27 cellular contexts compared by ENCODE assay signal in the genomic region with DNA sequence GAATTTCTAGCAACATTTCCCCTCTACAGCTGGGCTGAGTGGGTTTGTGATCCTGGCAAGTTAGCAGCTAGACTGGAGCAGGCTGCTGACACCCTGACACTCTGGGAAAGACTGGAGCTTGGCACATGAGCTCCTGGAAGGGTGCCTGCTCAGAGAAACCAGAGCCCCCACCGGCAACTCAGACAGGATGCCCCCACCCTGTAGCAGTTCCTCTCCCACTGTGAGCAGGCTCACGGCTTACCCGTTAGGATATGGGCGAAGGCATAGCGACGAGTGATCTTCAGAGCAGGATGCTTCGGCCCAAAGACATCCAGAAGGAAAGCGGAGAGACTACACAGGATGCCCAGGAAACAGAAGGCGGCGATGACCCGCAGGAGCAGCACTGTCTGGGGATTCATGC. TPM values are rescaled to one million over a fixed set of nuclear protein-coding genes. Genes with fewer than 3 reads are reported as not detected.
DNase-seq lines count a peak whose midpoint lies in the region; ATAC-seq and TF ChIP-seq lines count a peak whose summit lies in the region.
"Had no signal": no experiment of that assay in that cellular context is flagged by ENCODE, and none has a peak within 500 bp of the region (broad histone marks: within the 10 kb centered on the region; RNA-seq: fewer than 3 reads in every experiment).

No MANE protein-coding gene starts in this region.

- DNase-seq in activated CD4-positive, alpha-beta T cell treated with anti-CD3 and anti-CD28 coated beads for 36 hours, result no peak
- DNase-seq in activated CD4-positive, alpha-beta T cell treated with anti-CD3 and anti-CD28 coated beads, Interleukin-2, amount 50 U/mL, for 48 hours, result no peak
- DNase-seq in left lobe of liver (ENCODE audit: low spot score), result no peak
- no peak for DNase-seq in spleen
- no peak for DNase-seq in T-helper 9 cell
- DNase-seq in DMS153 (lab: John Stamatoyannopoulos, UW), result no peak
- DNase-seq: activated CD4-positive, CD25-positive, alpha-beta regulatory T cell; activated CD8-positive, alpha-beta T cell treated with anti-CD3 and anti-CD28 coated beads for 36 hours; activated T-cell treated with anti-CD3 and anti-CD28 coated beads, Interleukin-2, amount 50 U/mL, for 4 hours; Calu3; HCEC 1CT; hippocampal formation; Karpas-422; NCI-H1092; NCI-H2029 treated with DMSO at 0.1 percent for 48 hours; NCI-H446 treated with DMSO at 0.1 percent for 48 hours; nephron progenitor cell; NK-92 treated with Interleukin-12 subunit alpha and Interleukin-12 subunit beta, amount 100 ng/mL, for 24 hours; Peyer's patch had no signal

- POLR2A ChIA-PET in activated CD4-positive, alpha-beta T cell treated with anti-CD3 and anti-CD28 coated beads for 36 hours (lab: Charles Lee), result no interaction called here

- no peaks in the 10 kb centered on the region for H3K27me3 ChIP-seq in spleen (replicated peaks in 1 of 7)
- H3K27me3 ChIP-seq: body of pancreas, Peyer's patch had no signal

- CTCF ChIA-PET in activated CD4-positive, alpha-beta T cell treated with anti-CD3 and anti-CD28 coated beads for 36 hours (lab: Charles Lee), result interaction anchor here (0.9 to 2.8 kb wide), 2 partner anchors 10 to 20 kb away, joined by 3 to 12 read pairs; no protein-coding TSS in a partner anchor

- H3K4me3 ChIP-seq in spleen, result peak overlapping the region in 1 of 8 donors; percentile 3
- H3K4me3 ChIP-seq: body of pancreas, coronary artery, Peyer's patch had no signal

- intact Hi-C loops in activated CD4-positive, alpha-beta T cell treated with anti-CD3 and anti-CD28 coated beads for 36 hours (cut with DNase I, micrococcal nuclease), result no loop called here
- intact Hi-C loops in dendritic cell treated with granulocyte-macrophage colony-stimulating factor and Interleukin-4, amounts not matched to agents 40 ng/mL and 50 ng/mL, for 4 days (cut with micrococcal nuclease), result no loop called here
- intact Hi-C loops in spleen (cut with DNase I; ENCODE audit: low total_unique reads), result no loop called here

- 27 to 54% (median 41%) methylated on average over 10 to 11 of the region's 11 CpGs for WGBS in spleen, 5 donors

- H3K9me3 ChIP-seq in spleen, result no peaks in the 10 kb centered on the region
- H3K9me3 ChIP-seq: body of pancreas, Peyer's patch had no signal

- H3K27ac Mint-ChIP-seq in activated CD4-positive, alpha-beta T cell treated with anti-CD3 and anti-CD28 coated beads for 36 hours, result peak overlapping the region; percentile 29
- peak overlapping the region; percentile 99 for H3K27ac Mint-ChIP-seq in dendritic cell treated with granulocyte-macrophage colony-stimulating factor and Interleukin-4, amounts not matched to agents 40 ng/mL and 50 ng/mL, for 4 days
- H3K27ac Mint-ChIP-seq: nephron progenitor cell; progenitor cell of endocrine pancreas; T-helper 2 cell treated with Interferon-gamma antibody and Interleukin-4, amounts not matched to agents 5 μg/mL and 100 μg/mL, for 36 hours had no signal

- peak overlapping the region; percentile 48 to 99 (median 90) for H3K27ac ChIP-seq in spleen
- H3K27ac ChIP-seq: 22Rv1, body of pancreas had no signal

- H3K36me3 ChIP-seq in spleen, result peaks cover 2 to 87% (median 52%) of the 10 kb centered on the region in 6 donors

- peaks cover 31% of the 10 kb centered on the region for H3K36me3 Mint-ChIP-seq in activated CD4-positive, alpha-beta T cell treated with anti-CD3 and anti-CD28 coated beads for 36 hours (ENCODE audit: low read depth)
- H3K36me3 Mint-ChIP-seq in dendritic cell treated with granulocyte-macrophage colony-stimulating factor and Interleukin-4, amounts not matched to agents 40 ng/mL and 50 ng/mL, for 4 days (ENCODE audit: low read depth), result peaks cover 89% of the 10 kb centered on the region

- peaks cover 63 to 100% (median 92%) of the 10 kb centered on the region in 6 donors for H3K4me1 ChIP-seq in spleen

- no peak for TF ChIP-seq CTCF in spleen (IDR thresholded peaks at IDR 0.05 in 8 of 11, conservative IDR thresholded peaks at IDR 0.05 in 3 of 11)

- no peak overlapping the region for H3K4me3 Mint-ChIP-seq in activated CD4-positive, alpha-beta T cell treated with anti-CD3 and anti-CD28 coated beads for 36 hours
- H3K4me3 Mint-ChIP-seq in dendritic cell treated with granulocyte-macrophage colony-stimulating factor and Interleukin-4, amounts not matched to agents 40 ng/mL and 50 ng/mL, for 4 days, result no peak overlapping the region
- H3K4me3 Mint-ChIP-seq: activated CD8-positive, alpha-beta T cell treated with anti-CD3 and anti-CD28 coated beads for 36 hours; activated T-cell treated with anti-CD3 and anti-CD28 coated beads, Interleukin-2, amount 50 U/mL, for 4 hours; nephron progenitor cell; T-helper 2 cell treated with Interferon-gamma antibody and Interleukin-4, amounts not matched to agents 5 μg/mL and 100 μg/mL, for 36 hours had no signal

- TF ChIP-seq POLR2A in spleen (IDR thresholded peaks at IDR 0.05), result no peak

- no peak for ATAC-seq in activated CD4-positive, alpha-beta T cell treated with anti-CD3 and anti-CD28 coated beads for 36 hours
- ATAC-seq in left lobe of liver (peak; percentile 20), HG02970 (IDR thresholded peaks at IDR 0.05; ENCODE audit: low FRiP score, unreplicated experiment) (no peak)
- ATAC-seq: activated CD8-positive, alpha-beta T cell treated with anti-CD3 and anti-CD28 coated beads for 36 hours; activated naive CD4-positive, alpha-beta T cell treated with anti-CD3 and anti-CD28 coated beads, Interleukin-2, amount 50 U/mL, for 72 hours; activated T-cell treated with anti-CD3 and anti-CD28 coated beads, Interleukin-2, amount 50 U/mL, for 4 hours; body of pancreas had no signal

- no peaks in the 10 kb centered on the region for H3K27me3 Mint-ChIP-seq in activated CD4-positive, alpha-beta T cell treated with anti-CD3 and anti-CD28 coated beads for 36 hours
- no peaks in the 10 kb centered on the region for H3K27me3 Mint-ChIP-seq in dendritic cell treated with granulocyte-macrophage colony-stimulating factor and Interleukin-4, amounts not matched to agents 40 ng/mL and 50 ng/mL, for 4 days
- H3K27me3 Mint-ChIP-seq: activated CD8-positive, alpha-beta T cell treated with anti-CD3 and anti-CD28 coated beads for 36 hours; progenitor cell of endocrine pancreas had no signal

- H3K4me1 Mint-ChIP-seq in activated CD4-positive, alpha-beta T cell treated with anti-CD3 and anti-CD28 coated beads for 36 hours, result peaks cover 43% of the 10 kb centered on the region
- H3K4me1 Mint-ChIP-seq in dendritic cell treated with granulocyte-macrophage colony-stimulating factor and Interleukin-4, amounts not matched to agents 40 ng/mL and 50 ng/mL, for 4 days (ENCODE audit: low read depth), result peaks cover 98% of the 10 kb centered on the region

- H3K9me3 Mint-ChIP-seq in activated CD4-positive, alpha-beta T cell treated with anti-CD3 and anti-CD28 coated beads for 36 hours (ENCODE audit: low read depth), result no peaks in the 10 kb centered on the region
- H3K9me3 Mint-ChIP-seq in dendritic cell treated with granulocyte-macrophage colony-stimulating factor and Interleukin-4, amounts not matched to agents 40 ng/mL and 50 ng/mL, for 4 days, result no peaks in the 10 kb centered on the region
- H3K9me3 Mint-ChIP-seq: activated CD8-positive, alpha-beta T cell treated with anti-CD3 and anti-CD28 coated beads for 36 hours; activated naive CD4-positive, alpha-beta T cell treated with anti-CD3 and anti-CD28 coated beads, Interleukin-2, amount 50 U/mL, for 72 hours; activated T-cell treated with anti-CD3 and anti-CD28 coated beads, Interleukin-2, amount 50 U/mL, for 4 hours; nephron progenitor cell; T-helper 2 cell treated with Interferon-gamma antibody and Interleukin-4, amounts not matched to agents 5 μg/mL and 100 μg/mL, for 36 hours had no signal

RNA-seq across cellular contexts. Expression of a gene that starts 11.2 kb away (rescaled TPM):
- total RNA-seq in activated CD4-positive, alpha-beta T cell treated with anti-CD3 and anti-CD28 coated beads for 36 hours, result 10 to 100 TPM; 16.6 to 17.9 TPM
- total RNA-seq in left lobe of liver, result 30.6 TPM
- total RNA-seq in spleen, result 10 to 100 TPM; 61.1 to 83.3 (median 70.0) TPM
- 10 to 100 TPM in 1 of 3 donors, 1 to 10 TPM in 2; 7.5 to 17.3 (median 8.4) TPM for polyA plus RNA-seq in spleen

RNA-seq across cellular contexts. Expression of a gene that starts 11.4 kb away (rescaled TPM):
- total RNA-seq in activated CD4-positive, alpha-beta T cell treated with anti-CD3 and anti-CD28 coated beads for 36 hours, result 10 to 100 TPM; 72.1 to 77.6 TPM
- total RNA-seq in left lobe of liver, result 45.0 TPM
- 100 to 1,000 TPM in 3 of 7 donors, 10 to 100 TPM in 4; 63.9 to 122 (median 76.7) TPM for total RNA-seq in spleen
- 10 to 100 TPM; 31.3 to 49.1 (median 39.5) TPM for polyA plus RNA-seq in spleen

RNA-seq across cellular contexts. Expression of a gene that starts 46.0 kb away (rescaled TPM):
- total RNA-seq in activated CD4-positive, alpha-beta T cell treated with anti-CD3 and anti-CD28 coated beads for 36 hours, result 100 to 1,000 TPM; 151 to 173 TPM
- total RNA-seq in left lobe of liver, result 67.6 TPM
- 100 to 1,000 TPM in 5 of 7 donors, 10 to 100 TPM in 2; 89.8 to 174 (median 123) TPM for total RNA-seq in spleen
- 10 to 100 TPM; 45.1 to 73.0 (median 52.2) TPM for polyA plus RNA-seq in spleen

RNA-seq across cellular contexts. Expression of a gene that starts 50.8 kb away (rescaled TPM):
- total RNA-seq in activated CD4-positive, alpha-beta T cell treated with anti-CD3 and anti-CD28 coated beads for 36 hours, result 100 to 1,000 TPM; 176 to 198 TPM
- total RNA-seq in left lobe of liver (49.7 TPM), spleen (100 to 1,000 TPM; 110 to 139 (median 130) TPM)
- polyA plus RNA-seq in spleen, result 10 to 100 TPM; 60.5 to 74.4 (median 73.6) TPM
